In genomic region chr14:66508547-66508845, GRCh38 we compare ENCODE assay signal across 1 cellular context.
TF ChIP-seq lines count a peak whose summit lies in the region.

No MANE protein-coding gene starts in this region.

TF ChIP-seq in K562, 482 proteins besides CTCF, POLR2A, EP300 and RAD21 (continued from another document):
- TF ChIP-seq ZNF592 (IDR thresholded peaks at IDR 0.05): no peak
- peak; percentile 20 for TF ChIP-seq CHD1 (IDR thresholded peaks at IDR 0.05; ENCODE audit: low read length)
- no peak for TF ChIP-seq PCBP1 (IDR thresholded peaks at IDR 0.05; ENCODE audit: low read depth, low read length, poor library complexity, severe bottlenecking)
- TF ChIP-seq BRD9 (IDR thresholded peaks at IDR 0.05; ENCODE audit: low read depth, partially characterized antibody): no peak
- TF ChIP-seq ZKSCAN3 (CRISPR knock-in tag; IDR thresholded peaks at IDR 0.05): no peak
- TF ChIP-seq PML (IDR thresholded peaks at IDR 0.05; ENCODE audit: low read length): no peak
TF ChIP-seq in K562: peak in this region for 3.
